In the genomic region with DNA sequence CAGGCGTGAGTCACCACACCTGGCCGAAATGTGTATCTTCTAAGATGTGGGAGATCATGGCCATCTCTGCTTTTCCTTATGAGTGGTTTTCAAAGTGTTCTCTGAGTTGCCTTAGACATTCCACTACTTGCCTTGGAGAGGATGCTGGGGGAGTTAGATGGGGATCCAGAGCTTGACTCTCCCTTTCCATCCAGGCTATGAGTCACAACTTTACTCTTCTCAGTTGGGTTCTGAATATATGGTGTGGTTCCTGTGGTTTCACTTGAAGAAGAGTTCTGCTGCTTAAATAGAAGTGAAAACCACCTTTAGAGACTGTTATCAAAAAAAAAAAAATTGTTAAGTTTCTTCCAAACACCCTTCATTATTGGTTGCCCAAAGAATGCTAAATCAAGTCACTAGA, we compare ENCODE assay signal across 19 cellular contexts.
DNase-seq lines count a peak whose midpoint lies in the region; ATAC-seq and TF ChIP-seq lines count a peak whose summit lies in the region.
"Had no signal": no experiment of that assay in that cellular context is flagged by ENCODE, and none has a peak within 500 bp of the region (broad histone marks: within the 10 kb centered on the region; RNA-seq: fewer than 3 reads in every experiment).

No MANE protein-coding gene starts in this region.

- H4K91ac ChIP-seq in IMR-90 (ENCODE audit: insufficient read depth, low read depth, low read length), result no peak overlapping the region

- no peak for TF ChIP-seq CTCF in IMR-90 (conservative IDR thresholded peaks at IDR 0.05; ENCODE audit: low read depth, low read length)
- TF ChIP-seq CTCF in natural killer cell (IDR thresholded peaks at IDR 0.05), result no peak

- H2BK5ac ChIP-seq in IMR-90 (ENCODE audit: low read depth, low read length, poor library complexity, severe bottlenecking), result no peak overlapping the region

- H2AK5ac ChIP-seq in IMR-90 (ENCODE audit: low read depth, low read length), result no peak overlapping the region

- no peak overlapping the region for H3K4me3 Mint-ChIP-seq in natural killer cell
- H3K4me3 Mint-ChIP-seq: activated T-cell treated with anti-CD3 and anti-CD28 coated beads, Interleukin-2, amount 50 U/mL, for 24 hours; CD8-positive, alpha-beta T cell; WTC11 had no signal

- H3K9me3 ChIP-seq in IMR-90 (ENCODE audit: control insufficient read depth, insufficient read depth, low read length), result peaks cover 2% of the 10 kb centered on the region; the same call in 1 of the 2 replicates
- H3K9me3 ChIP-seq: body of pancreas, right lobe of liver had no signal

- dilution Hi-C loops in IMR-90 (cut with HindIII; ENCODE audit: low sequenced_read_pairs, unreplicated experiment), result no loop called here

- H3K9me1 ChIP-seq in IMR-90 (ENCODE audit: insufficient read depth, low read length), result no peaks in the 10 kb centered on the region

- no peaks in the 10 kb centered on the region for H3K36me3 Mint-ChIP-seq in natural killer cell
- H3K36me3 Mint-ChIP-seq: CD8-positive, alpha-beta T cell had no signal

- no peaks in the 10 kb centered on the region for H3K36me3 ChIP-seq in IMR-90 (ENCODE audit: control insufficient read depth, insufficient read depth, low read length)
- H3K36me3 ChIP-seq: right lobe of liver had no signal

- no peak overlapping the region for H4K8ac ChIP-seq in IMR-90 (ENCODE audit: low read depth in 2 of 2, low read length in 2 of 2)

- POLR2A ChIA-PET in IMR-90 (lab: Charles Lee; ENCODE audit: unreplicated experiment), result no interaction called here

- DNase-seq in IMR-90 (peak; percentile 25), natural killer cell (no peak), UCSD-AML1 (lab: John Stamatoyannopoulos, UW; ENCODE audit: unreplicated experiment) (no peak), DMS79 (lab: John Stamatoyannopoulos, UW) (no peak)
- DNase-seq in stimulated activated CD8-positive, alpha-beta memory T cell treated with anti-CD3 and anti-CD28 coated beads, Interleukin-4, amount 100 ng/mL, for 48 hours, result no peak
- no peak for DNase-seq in activated CD4-positive, alpha-beta T cell treated with anti-CD3 and anti-CD28 coated beads, Interleukin-2, amount 50 U/mL, for 48 hours
- DNase-seq: activated T-cell treated with anti-CD3 and anti-CD28 coated beads, Interleukin-2, amount 50 U/mL, for 24 hours; body of pancreas; CD8-positive, alpha-beta T cell; effector CD8-positive, alpha-beta T cell; foreskin keratinocyte; kidney glomerular epithelial cell; NCI-H1436; NCI-H774; right lobe of liver had no signal

- H4K20me1 ChIP-seq in IMR-90 (ENCODE audit: insufficient read depth, low read length), result no peaks in the 10 kb centered on the region

- no peak overlapping the region for H3K56ac ChIP-seq in IMR-90 (ENCODE audit: extremely low read depth, insufficient read depth, low read length)

- no peak overlapping the region for H3K14ac ChIP-seq in IMR-90 (replicated peaks; ENCODE audit: low read depth, low read length)

- no peak for TF ChIP-seq RAD21 in IMR-90 (IDR thresholded peaks at IDR 0.05; ENCODE audit: low read length)

- H3K4me2 ChIP-seq in IMR-90 (ENCODE audit: low read depth, low read length), result no peak overlapping the region

- H3K9me3 Mint-ChIP-seq in natural killer cell, result peaks cover 5 to 7% of the 10 kb centered on the region in 2 donors
- H3K9me3 Mint-ChIP-seq: activated T-cell treated with anti-CD3 and anti-CD28 coated beads, Interleukin-2, amount 50 U/mL, for 24 hours; CD8-positive, alpha-beta T cell had no signal

- H2BK15ac ChIP-seq in IMR-90 (ENCODE audit: low read depth, low read length), result no peak overlapping the region

- H3K4me3 ChIP-seq in IMR-90 (ENCODE audit: insufficient read depth, low read depth, low read length), result no peak overlapping the region
- H3K4me3 ChIP-seq: body of pancreas, right lobe of liver, SK-N-MC had no signal

- no peak overlapping the region for H3K18ac ChIP-seq in IMR-90 (ENCODE audit: low read depth, low read length)

- H3K4me1 Mint-ChIP-seq in natural killer cell, result peaks cover 5 to 6% of the 10 kb centered on the region in 2 donors
- H3K4me1 Mint-ChIP-seq: WTC11 had no signal

- no peak overlapping the region for H2BK20ac ChIP-seq in IMR-90 (ENCODE audit: low read depth, low read length)

- H3K23ac ChIP-seq in IMR-90 (ENCODE audit: low read depth, low read length), result no peak overlapping the region

- H3K27me3 ChIP-seq in IMR-90 (ENCODE audit: control insufficient read depth, insufficient read depth, low read length), result peaks cover 2% of the 10 kb centered on the region; the same call in 1 of the 2 replicates
- H3K27me3 ChIP-seq: body of pancreas, right lobe of liver had no signal

- no peak overlapping the region for H2AK9ac ChIP-seq in IMR-90 (replicated peaks; ENCODE audit: low read depth, low read length, poor library complexity)

- peak; percentile 39 for ATAC-seq in GM18868 (IDR thresholded peaks at IDR 0.05; ENCODE audit: unreplicated experiment)
- ATAC-seq in GM21825 (IDR thresholded peaks at IDR 0.05; ENCODE audit: unreplicated experiment), result peak; percentile 49
- ATAC-seq in IMR-90 (ENCODE audit: low read depth), result no peak
- ATAC-seq in natural killer cell, result peak in 2 of 3 donors; percentile 29 to 86
- ATAC-seq: body of pancreas; CD8-positive, alpha-beta T cell; foreskin keratinocyte; right lobe of liver; WTC11 had no signal

- H4K5ac ChIP-seq in IMR-90 (ENCODE audit: low read depth, low read length), result no peak overlapping the region

- no peak overlapping the region for H2AFZ ChIP-seq in IMR-90 (replicated peaks; ENCODE audit: low read length, poor library complexity)

- TF ChIP-seq POLR2A in IMR-90 (IDR thresholded peaks at IDR 0.05; ENCODE audit: low read depth, low read length), result no peak

- peaks cover 20 to 65% of the 10 kb centered on the region in 2 donors for H3K27me3 Mint-ChIP-seq in natural killer cell (ENCODE audit: low read depth in 2 of 2)

- in situ Hi-C loops in IMR-90 (cut with MboI; ENCODE audit: low sequenced_read_pairs), result no loop called here

- H3K4me1 ChIP-seq in IMR-90 (ENCODE audit: control insufficient read depth, insufficient read depth, low read length), result peaks cover 2% of the 10 kb centered on the region; the same call in 1 of the 2 replicates
- H3K4me1 ChIP-seq: foreskin keratinocyte had no signal

- CTCF ChIA-PET in IMR-90 (lab: Yijun Ruan, JAX), result interaction anchor here (0.7 kb wide), 1 partner anchor 1365 kb away, joined by 5 read pairs; no protein-coding TSS in a partner anchor

- no peak overlapping the region for H3K27ac Mint-ChIP-seq in natural killer cell
- H3K27ac Mint-ChIP-seq: activated T-cell treated with anti-CD3 and anti-CD28 coated beads, Interleukin-2, amount 50 U/mL, for 24 hours; CD8-positive, alpha-beta T cell; WTC11 had no signal

- no peak overlapping the region for H3K9ac ChIP-seq in IMR-90 (ENCODE audit: low read depth, low read length)

- intact Hi-C loops in IMR-90 (cut with micrococcal nuclease) (no loop called here), natural killer cell (cut with micrococcal nuclease) (no loop called here)

- no peak overlapping the region for H3K4ac ChIP-seq in IMR-90 (ENCODE audit: low read depth, low read length)

- H2BK120ac ChIP-seq in IMR-90 (ENCODE audit: low read depth, low read length), result no peak overlapping the region

- WGBS in IMR-90 (ENCODE audit: extremely low coverage in 2 of 2, insufficient read length in 1 of 2), 2 experiments, result no CpG with 5 or more reads among the region's 2 CpGs

- no TSS peak for BruUV-seq in IMR-90 (replicated peaks; lab: Mats Ljungman, UMichigan)

- H3K79me1 ChIP-seq in IMR-90 (ENCODE audit: low read depth in 1 of 2, low read length in 2 of 2), result no peaks in the 10 kb centered on the region

- H3K27ac ChIP-seq in IMR-90 (ENCODE audit: insufficient read depth, low read length), result no peak overlapping the region
- H3K27ac ChIP-seq: body of pancreas, foreskin keratinocyte, right lobe of liver, SK-N-MC had no signal

TF ChIP-seq in IMR-90, 13 proteins besides CTCF, POLR2A, EP300 and RAD21:
- TF ChIP-seq FOS (IDR thresholded peaks at IDR 0.05; ENCODE audit: low read depth, low read length) (no peak), SMC3 (IDR thresholded peaks at IDR 0.05; ENCODE audit: low read depth, low read length) (no peak), MXI1 (IDR thresholded peaks at IDR 0.05; ENCODE audit: borderline replicate concordance, low read depth, low read length) (no peak), RCOR1 (IDR thresholded peaks at IDR 0.05; ENCODE audit: insufficient replicate concordance, low read length) (no peak), CHD1 (IDR thresholded peaks at IDR 0.05; ENCODE audit: low read depth, low read length) (no peak), BHLHE40 (IDR thresholded peaks at IDR 0.05; ENCODE audit: low read depth, low read length) (no peak), NFE2L2 (IDR thresholded peaks at IDR 0.05; ENCODE audit: low read depth, low read length) (no peak), CEBPB (IDR thresholded peaks at IDR 0.05; ENCODE audit: low read depth, low read length) (no peak), MAFK (IDR thresholded peaks at IDR 0.05; ENCODE audit: low read depth, low read length) (no peak), RFX5 (IDR thresholded peaks at IDR 0.05; ENCODE audit: low read depth, low read length) (no peak), MAZ (IDR thresholded peaks at IDR 0.05; ENCODE audit: borderline replicate concordance, low read depth, low read length) (no peak)
- TF ChIP-seq, protein P1, sequence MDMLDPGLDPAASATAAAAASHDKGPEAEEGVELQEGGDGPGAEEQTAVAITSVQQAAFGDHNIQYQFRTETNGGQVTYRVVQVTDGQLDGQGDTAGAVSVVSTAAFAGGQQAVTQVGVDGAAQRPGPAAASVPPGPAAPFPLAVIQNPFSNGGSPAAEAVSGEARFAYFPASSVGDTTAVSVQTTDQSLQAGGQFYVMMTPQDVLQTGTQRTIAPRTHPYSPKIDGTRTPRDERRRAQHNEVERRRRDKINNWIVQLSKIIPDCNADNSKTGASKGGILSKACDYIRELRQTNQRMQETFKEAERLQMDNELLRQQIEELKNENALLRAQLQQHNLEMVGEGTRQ (IDR thresholded peaks at IDR 0.05; ENCODE audit: low read depth, low read length), result no peak
- TF ChIP-seq, protein P2, sequence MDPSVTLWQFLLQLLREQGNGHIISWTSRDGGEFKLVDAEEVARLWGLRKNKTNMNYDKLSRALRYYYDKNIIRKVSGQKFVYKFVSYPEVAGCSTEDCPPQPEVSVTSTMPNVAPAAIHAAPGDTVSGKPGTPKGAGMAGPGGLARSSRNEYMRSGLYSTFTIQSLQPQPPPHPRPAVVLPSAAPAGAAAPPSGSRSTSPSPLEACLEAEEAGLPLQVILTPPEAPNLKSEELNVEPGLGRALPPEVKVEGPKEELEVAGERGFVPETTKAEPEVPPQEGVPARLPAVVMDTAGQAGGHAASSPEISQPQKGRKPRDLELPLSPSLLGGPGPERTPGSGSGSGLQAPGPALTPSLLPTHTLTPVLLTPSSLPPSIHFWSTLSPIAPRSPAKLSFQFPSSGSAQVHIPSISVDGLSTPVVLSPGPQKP (IDR thresholded peaks at IDR 0.05; ENCODE audit: borderline replicate concordance, low read depth, low read length), result no peak
